ENCODE assay signal across 13 cellular contexts in genomic region chr11:33620423-33621120, GRCh38.
DNase-seq lines count a peak whose midpoint lies in the region; ATAC-seq, FAIRE-seq and TF ChIP-seq lines count a peak whose summit lies in the region.
"Had no signal": no experiment of that assay in that cellular context is flagged by ENCODE, and none has a peak within 500 bp of the region (broad histone marks: within the 10 kb centered on the region; RNA-seq: fewer than 3 reads in every experiment).

No MANE protein-coding gene starts in this region.

- ATAC-seq in stimulated activated naive CD8-positive, alpha-beta T cell treated with anti-CD3 and anti-CD28 coated beads, Interleukin-15, Interleukin-2, amounts not matched to agents 100 U/mL and 50 U/mL, for 24 hours, result no peak
- ATAC-seq: gastroesophageal sphincter had no signal

- DNase-seq in EH (ENCODE audit: low read depth) (peak; percentile 82), NCI-H2227 treated with DMSO at 0.1 percent for 48 hours (lab: John Stamatoyannopoulos, UW) (peak; percentile 82), mesenchymal stem cell (no peak), GM12892 (ENCODE audit: insufficient read length) (no peak), NCI-H1694 treated with DMSO at 0.1 percent for 48 hours (lab: John Stamatoyannopoulos, UW) (no peak)
- no peak for DNase-seq in stimulated activated naive CD8-positive, alpha-beta T cell treated with anti-CD3 and anti-CD28 coated beads, Interleukin-15, Interleukin-2, amounts not matched to agents 100 U/mL and 50 U/mL, for 24 hours
- DNase-seq in stimulated activated CD8-positive, alpha-beta memory T cell treated with anti-CD3 and anti-CD28 coated beads, Interleukin-4, amount 100 ng/mL, for 48 hours, result no peak
- DNase-seq: CD4-positive, CD25-positive, alpha-beta regulatory T cell; occipital lobe; testis had no signal

- H3K4ac ChIP-seq in mesenchymal stem cell (ENCODE audit: low read depth in 1 of 2, low read length in 2 of 2), result no peak overlapping the region

- H2BK5ac ChIP-seq in mesenchymal stem cell (ENCODE audit: low read depth, low read length, poor library complexity, severe bottlenecking), result no peak overlapping the region

- H2BK12ac ChIP-seq in mesenchymal stem cell (ENCODE audit: low read length in 2 of 2), result no peak overlapping the region

- no peak overlapping the region for H2BK120ac ChIP-seq in mesenchymal stem cell (ENCODE audit: low read depth, low read length)

- no peak overlapping the region for H2AK5ac ChIP-seq in mesenchymal stem cell (ENCODE audit: low read length, severe bottlenecking)

- H4K8ac ChIP-seq in mesenchymal stem cell (ENCODE audit: low read length), result no peak overlapping the region

- H3K36me3 ChIP-seq in mesenchymal stem cell (ENCODE audit: control insufficient read depth in 1 of 2, insufficient read depth in 2 of 2, low read depth in 1 of 2, low read length in 2 of 2), result peaks cover 0 to 31% of the 10 kb centered on the region in 2 experiments
- H3K36me3 ChIP-seq: gastroesophageal sphincter, HAP-1 had no signal

- no peak overlapping the region for H2BK15ac ChIP-seq in mesenchymal stem cell (ENCODE audit: low read depth, poor library complexity, severe bottlenecking)

- no peaks in the 10 kb centered on the region for H3K27me3 ChIP-seq in mesenchymal stem cell (ENCODE audit: control insufficient read depth in 1 of 2, insufficient read depth in 1 of 2, low read length in 2 of 2)
- H3K27me3 ChIP-seq: testis had no signal

- no peak overlapping the region for H3K18ac ChIP-seq in mesenchymal stem cell (ENCODE audit: low read depth in 1 of 2, low read length in 2 of 2)

- TF ChIP-seq POLR2A in GM12892 (IDR thresholded peaks at IDR 0.05; ENCODE audit: low read depth, low read length), result no peak

- no peak overlapping the region for H2AFZ ChIP-seq in mesenchymal stem cell (ENCODE audit: low read depth, low read length)

- no peak overlapping the region for H3K4me2 ChIP-seq in mesenchymal stem cell (ENCODE audit: low read length, poor library complexity, severe bottlenecking)

- H3K9ac ChIP-seq in mesenchymal stem cell (ENCODE audit: low read length), result peak overlapping the region; percentile 21

- H3K79me1 ChIP-seq in mesenchymal stem cell (replicated peaks; ENCODE audit: low read length, poor library complexity, severe bottlenecking), result no peaks in the 10 kb centered on the region

- peaks cover 6% of the 10 kb centered on the region for H3K4me1 ChIP-seq in mesenchymal stem cell (ENCODE audit: control insufficient read depth, insufficient read depth, low read depth, low read length)
- H3K4me1 ChIP-seq: gastroesophageal sphincter, HAP-1 had no signal

- H3K14ac ChIP-seq in mesenchymal stem cell (ENCODE audit: low read length in 2 of 2), result no peak overlapping the region

- H3K23ac ChIP-seq in mesenchymal stem cell (ENCODE audit: low read length in 2 of 2), result no peak overlapping the region

- FAIRE-seq in GM12892 (lab: Jason Lieb, UNC), result no peak

- no peak overlapping the region for H4K91ac ChIP-seq in mesenchymal stem cell (ENCODE audit: low read length)

- no peaks in the 10 kb centered on the region for H3K9me3 ChIP-seq in mesenchymal stem cell (ENCODE audit: control insufficient read depth, low read length)
- H3K9me3 ChIP-seq: gastroesophageal sphincter, HAP-1, testis had no signal

- WGBS in mesenchymal stem cell, result 86% methylated on average over 6 of the region's 6 CpGs

- H3K27ac ChIP-seq in cingulate gyrus (ENCODE audit: low read depth, low read length) (peak overlapping the region; percentile 61), mesenchymal stem cell (ENCODE audit: low read length, poor library complexity, severe bottlenecking) (no peak overlapping the region)
- H3K27ac ChIP-seq: testis had no signal

- no peak overlapping the region for H3K4me3 ChIP-seq in mesenchymal stem cell (ENCODE audit: insufficient read depth in 1 of 2, low read depth in 1 of 2, low read length in 2 of 2)
- H3K4me3 ChIP-seq: gastroesophageal sphincter, HAP-1, testis had no signal

Comparison
In these comparisons a context has a peak if more than half of its experiments do, and no peak if none do; other contexts are left out.
1. DNase-seq: peak in EH (single experiment) and NCI-H2227 treated with DMSO at 0.1 percent for 48 hours (single experiment); none in mesenchymal stem cell (single experiment), stimulated activated naive CD8-positive, alpha-beta T cell treated with anti-CD3 and anti-CD28 coated beads, Interleukin-15, Interleukin-2, amounts not matched to agents 100 U/mL and 50 U/mL, for 24 hours (single experiment), GM12892 (single experiment), NCI-H1694 treated with DMSO at 0.1 percent for 48 hours (single experiment) and stimulated activated CD8-positive, alpha-beta memory T cell treated with anti-CD3 and anti-CD28 coated beads, Interleukin-4, amount 100 ng/mL, for 48 hours (single experiment).